Comparison of ENCODE assay signal across 25 cellular contexts in genomic region chr16:49067776-49068175, GRCh38.
DNase-seq lines count a peak whose midpoint lies in the region; ATAC-seq, FAIRE-seq and TF ChIP-seq lines count a peak whose summit lies in the region.
"Had no signal": no experiment of that assay in that cellular context is flagged by ENCODE, and none has a peak within 500 bp of the region (broad histone marks: within the 10 kb centered on the region; RNA-seq: fewer than 3 reads in every experiment).

No MANE protein-coding gene starts in this region.

- H3K4ac ChIP-seq in H1 (replicated peaks; ENCODE audit: insufficient read length, low read depth, low read length): peak overlapping the region; percentile 77

- no peaks in the 10 kb centered on the region for H3K23me2 ChIP-seq in H1 (ENCODE audit: low read depth, low read length)

- peak; percentile 77 for ATAC-seq in Right ventricle myocardium superior (ENCODE audit: poor library complexity)
- ATAC-seq in left cardiac atrium: no peak
- ATAC-seq in GM23338: no peak
- ATAC-seq: A549 had no signal

- no peak for FAIRE-seq in H1 (lab: Jason Lieb, UNC)
- FAIRE-seq: A549, D721Med, GM12891, GM18507 had no signal

- intact Hi-C loops in Right ventricle myocardium superior (cut with DNase I): no loop called here
- intact Hi-C loops in left cardiac atrium (cut with DNase I): no loop called here

- H2BK5ac ChIP-seq in H1 (ENCODE audit: low read depth, low read length): no peak overlapping the region

- H3K14ac ChIP-seq in H1 (ENCODE audit: insufficient read length): no peak overlapping the region

- H3K4me1 ChIP-seq in GM23338 (ENCODE audit: insufficient read depth) (no peaks in the 10 kb centered on the region), H1 (replicated peaks in 1 of 4; ENCODE audit: control insufficient read depth in 3 of 4, insufficient read depth in 4 of 4, low read length in 3 of 4) (no peaks in the 10 kb centered on the region), neural progenitor cell (peaks cover 2% of the 10 kb centered on the region)
- H3K4me1 ChIP-seq: A549, BE2C had no signal

- no peak overlapping the region for H2BK120ac ChIP-seq in H1 (replicated peaks; ENCODE audit: low read depth, low read length)

- H2AFZ ChIP-seq in GM23338 (no peak overlapping the region), H1 (ENCODE audit: low read length) (no peak overlapping the region), neural progenitor cell (replicated peaks) (no peak overlapping the region)

- H3K36me3 Mint-ChIP-seq in GM23338 (ENCODE audit: low read depth) (no peaks in the 10 kb centered on the region), osteocyte (ENCODE audit: unreplicated experiment) (no peaks in the 10 kb centered on the region), neural progenitor cell (no peaks in the 10 kb centered on the region)
- H3K36me3 Mint-ChIP-seq: CD14-positive monocyte; CD8-positive, alpha-beta memory T cell had no signal

- H3K79me2 ChIP-seq in GM23338 (replicated peaks; ENCODE audit: insufficient read depth): no peaks in the 10 kb centered on the region
- no peaks in the 10 kb centered on the region for H3K79me2 ChIP-seq in H1 (ENCODE audit: control insufficient read depth in 1 of 2, insufficient read depth in 2 of 2, low read length in 2 of 2)
- H3K79me2 ChIP-seq in neural progenitor cell (ENCODE audit: low read depth): no peaks in the 10 kb centered on the region

- no peak overlapping the region for H4K8ac ChIP-seq in H1 (ENCODE audit: extremely low read depth, insufficient read depth, low read length)

- H2BK20ac ChIP-seq in H1 (ENCODE audit: low read length): no peak overlapping the region

- no peak for DNase-seq in Right ventricle myocardium superior
- DNase-seq in left cardiac atrium: no peak
- DNase-seq in GM23338 (ENCODE audit: low spot score): no peak
- DNase-seq in H1 (ENCODE audit: low read depth in 1 of 2, low spot score in 2 of 2): no peak
- peak; percentile 54 for DNase-seq in osteocyte (ENCODE audit: extremely low spot score, unreplicated experiment)
- DNase-seq in inferior parietal cortex (ENCODE audit: extremely low spot score): no peak
- no peak for DNase-seq in neural progenitor cell (ENCODE audit: low spot score)
- DNase-seq: 8988T; ACHN; AML-193; BE2C; CD4-positive, alpha-beta T cell; CD8-positive, alpha-beta memory T cell; DMS53; DMS79 treated with DMSO at 0.1 percent for 48 hours; GF-D8; GOT3; H7; HCEC 1CT had no signal

- 61% methylated on average over 4 of the region's 4 CpGs; no CpG with 5 or more reads in 1 of the 2 experiments for WGBS in H1 (ENCODE audit: extremely low coverage in 1 of 2, insufficient coverage in 1 of 2, insufficient read length in 1 of 2, insufficient replicate concordance in 2 of 2, low coverage in 1 of 2, low lambda C conversion rate in 2 of 2, missing lambda C conversion rate in 1 of 2), 2 experiments

- H3K27me3 ChIP-seq in GM23338 (ENCODE audit: insufficient read depth) (no peaks in the 10 kb centered on the region), H1 (replicated peaks in 1 of 4; ENCODE audit: control insufficient read depth in 3 of 4, extremely low read depth in 1 of 4, insufficient read depth in 3 of 4, low read length in 3 of 4) (no peaks in the 10 kb centered on the region), neural progenitor cell (no peaks in the 10 kb centered on the region)
- H3K27me3 ChIP-seq: BE2C; BLaER1 treated with 17β-estradiol and CSF1 and Interleukin-3, amounts not matched to agents 10 nM and 100 nM had no signal

- H3K9me2 ChIP-seq in GM23338 (ENCODE audit: insufficient read depth): no peaks in the 10 kb centered on the region

- no peak for TF ChIP-seq RAD21 in H1 (IDR thresholded peaks at IDR 0.05 in 1 of 2, conservative IDR thresholded peaks at IDR 0.05 in 1 of 2; ENCODE audit: low read depth in 2 of 2, low read length in 2 of 2)

- H2BK12ac ChIP-seq in H1 (ENCODE audit: low read depth, low read length): no peak overlapping the region

- no peak overlapping the region for H3K27ac ChIP-seq in GM23338 (ENCODE audit: low read depth)
- no peak overlapping the region for H3K27ac ChIP-seq in H1 (ENCODE audit: low read depth, low read length)
- no peak overlapping the region for H3K27ac ChIP-seq in neural progenitor cell
- H3K27ac ChIP-seq: A549; BLaER1 treated with 17β-estradiol and CSF1 and Interleukin-3, amounts not matched to agents 10 nM and 100 nM had no signal

- H4K5ac ChIP-seq in H1 (ENCODE audit: insufficient read length, low read depth, low read length): no peak overlapping the region

- H4K20me1 ChIP-seq in GM23338 (replicated peaks; ENCODE audit: insufficient read depth): no peaks in the 10 kb centered on the region
- no peaks in the 10 kb centered on the region for H4K20me1 ChIP-seq in H1 (replicated peaks in 1 of 2; ENCODE audit: control insufficient read depth in 1 of 2, insufficient read depth in 2 of 2, low read length in 2 of 2)
- H4K20me1 ChIP-seq in neural progenitor cell (ENCODE audit: low read depth): no peaks in the 10 kb centered on the region
- H4K20me1 ChIP-seq: BLaER1 treated with 17β-estradiol and CSF1 and Interleukin-3, amounts not matched to agents 10 nM and 100 nM had no signal

- POLR2A ChIA-PET in H1 (lab: Charles Lee; ENCODE audit: partially characterized antibody): no interaction called here

- peak overlapping the region; percentile 19 for H4K91ac ChIP-seq in H1 (replicated peaks; ENCODE audit: insufficient read length, low read length)

- H3K79me1 ChIP-seq in H1 (ENCODE audit: low read depth, low read length): no peaks in the 10 kb centered on the region

- TF ChIP-seq CTCF in GM23338 (conservative IDR thresholded peaks at IDR 0.05; ENCODE audit: low read depth in 2 of 2) (no peak), H1 (IDR thresholded peaks at IDR 0.05; ENCODE audit: control extremely low read depth in 1 of 3, insufficient read depth in 1 of 3, low read depth in 1 of 3, low read length in 3 of 3) (no peak), osteocyte (IDR thresholded peaks at IDR 0.05) (no peak), neural progenitor cell (IDR thresholded peaks at IDR 0.05) (no peak)

- H3K4me1 Mint-ChIP-seq in GM23338: peaks cover 4% of the 10 kb centered on the region; the same call in 1 of the 3 replicates
- no peaks in the 10 kb centered on the region for H3K4me1 Mint-ChIP-seq in osteocyte (ENCODE audit: unreplicated experiment)
- H3K4me1 Mint-ChIP-seq in neural progenitor cell: no peaks in the 10 kb centered on the region
- H3K4me1 Mint-ChIP-seq: CD14-positive monocyte; CD8-positive, alpha-beta memory T cell had no signal

- no peak overlapping the region for H3K4me3 ChIP-seq in GM23338
- no peak overlapping the region for H3K4me3 ChIP-seq in H1 (ENCODE audit: extremely low read depth in 1 of 4, insufficient read depth in 2 of 4, low read depth in 3 of 4, low read length in 4 of 4)
- H3K4me3 ChIP-seq in neural progenitor cell: no peak overlapping the region
- H3K4me3 ChIP-seq: A549; BLaER1 treated with 17β-estradiol and CSF1 and Interleukin-3, amounts not matched to agents 10 nM and 100 nM had no signal

- no peak overlapping the region for H3K56ac ChIP-seq in H1 (replicated peaks; ENCODE audit: insufficient read length, low read depth, low read length)

- H3F3A ChIP-seq in GM23338 (replicated peaks; ENCODE audit: low read depth) (no peaks in the 10 kb centered on the region), neural progenitor cell (ENCODE audit: low read depth) (no peaks in the 10 kb centered on the region)

- H3K27ac Mint-ChIP-seq in GM23338 (peak overlapping the region; percentile 33; the same call in 1 of the 2 replicates), osteocyte (ENCODE audit: unreplicated experiment) (no peak overlapping the region), neural progenitor cell (no peak overlapping the region)
- H3K27ac Mint-ChIP-seq: CD14-positive monocyte; CD4-positive, alpha-beta T cell; CD8-positive, alpha-beta memory T cell had no signal

- TF ChIP-seq EP300 in H1 (IDR thresholded peaks at IDR 0.05; ENCODE audit: borderline replicate concordance in 1 of 2, low read depth in 2 of 2, low read length in 2 of 2): no peak

- no peak overlapping the region for H2AK5ac ChIP-seq in H1 (ENCODE audit: low read depth, low read length)

- H3K4me2 ChIP-seq in GM23338: no peak overlapping the region
- no peak overlapping the region for H3K4me2 ChIP-seq in H1 (ENCODE audit: insufficient read depth in 1 of 2, low read depth in 2 of 2, low read length in 2 of 2)
- no peak overlapping the region for H3K4me2 ChIP-seq in neural progenitor cell
- H3K4me2 ChIP-seq: A549; BLaER1 treated with 17β-estradiol and CSF1 and Interleukin-3, amounts not matched to agents 10 nM and 100 nM had no signal

- CTCF ChIA-PET in H1 (lab: Charles Lee; ENCODE audit: partially characterized antibody): interaction anchor here (1.4 to 1.6 kb wide), 3 partner anchors 8 to 165 kb away, joined by 4 to 9 read pairs (median 4); no protein-coding TSS in a partner anchor

- no peak overlapping the region for H3K23ac ChIP-seq in H1 (ENCODE audit: insufficient read length)

- H3K9ac ChIP-seq in H1 (replicated peaks in 1 of 4; ENCODE audit: extremely low read depth in 1 of 4, low read depth in 3 of 4, low read length in 3 of 4) (no peak overlapping the region), neural progenitor cell (no peak overlapping the region)
- H3K9ac ChIP-seq: BLaER1 treated with 17β-estradiol and CSF1 and Interleukin-3, amounts not matched to agents 10 nM and 100 nM had no signal

- H3K9me3 Mint-ChIP-seq in GM23338: no peaks in the 10 kb centered on the region; the same call in 2 of the 3 replicates
- no peaks in the 10 kb centered on the region for H3K9me3 Mint-ChIP-seq in osteocyte (ENCODE audit: unreplicated experiment)
- H3K9me3 Mint-ChIP-seq in neural progenitor cell: peaks cover 3% of the 10 kb centered on the region
- H3K9me3 Mint-ChIP-seq: CD4-positive, alpha-beta T cell had no signal

- H3K27me3 Mint-ChIP-seq in GM23338 (ENCODE audit: insufficient read depth, low read depth, poor library complexity) (no peaks in the 10 kb centered on the region), osteocyte (ENCODE audit: unreplicated experiment) (no peaks in the 10 kb centered on the region), neural progenitor cell (ENCODE audit: insufficient read depth, low read depth) (peaks cover 2% of the 10 kb centered on the region)
- H3K27me3 Mint-ChIP-seq: CD4-positive, alpha-beta T cell; CD8-positive, alpha-beta memory T cell had no signal

- H3K4me3 Mint-ChIP-seq in GM23338: no peak overlapping the region
- no peak overlapping the region for H3K4me3 Mint-ChIP-seq in osteocyte (ENCODE audit: unreplicated experiment)
- H3K4me3 Mint-ChIP-seq in neural progenitor cell: no peak overlapping the region
- H3K4me3 Mint-ChIP-seq: CD14-positive monocyte; CD4-positive, alpha-beta T cell; CD8-positive, alpha-beta memory T cell had no signal

- H3K18ac ChIP-seq in H1 (ENCODE audit: extremely low read depth, low read length): no peak overlapping the region

- H3K9me3 ChIP-seq in H1 (ENCODE audit: insufficient read depth in 2 of 2, low read depth in 1 of 2, low read length in 1 of 2) (no peaks in the 10 kb centered on the region), neural progenitor cell (ENCODE audit: low read depth) (no peaks in the 10 kb centered on the region)
- H3K9me3 ChIP-seq: A549; BE2C; BLaER1 treated with 17β-estradiol and CSF1 and Interleukin-3, amounts not matched to agents 10 nM and 100 nM had no signal

- H2BK15ac ChIP-seq in H1 (ENCODE audit: low read length): 0 out of 2 replicates have a peak overlapping the region, but pooled peaks have one; percentile 3

- H3K36me3 ChIP-seq in GM23338 (ENCODE audit: insufficient read depth) (no peaks in the 10 kb centered on the region), H1 (ENCODE audit: control insufficient read depth in 2 of 4, insufficient read depth in 4 of 4, low read length in 3 of 4) (no peaks in the 10 kb centered on the region), neural progenitor cell (no peaks in the 10 kb centered on the region)
- H3K36me3 ChIP-seq: BE2C; BLaER1 treated with 17β-estradiol and CSF1 and Interleukin-3, amounts not matched to agents 10 nM and 100 nM had no signal

- no peak for TF ChIP-seq POLR2A in H1 (IDR thresholded peaks at IDR 0.05; ENCODE audit: control extremely low read depth in 1 of 2, low read depth in 2 of 2, low read length in 2 of 2)
